In genomic region chr5:65102501-65102825, GRCh38 we compare ENCODE assay signal across 8 cellular contexts.
DNase-seq lines count a peak whose midpoint lies in the region; ATAC-seq and TF ChIP-seq lines count a peak whose summit lies in the region.

No MANE protein-coding gene starts in this region.

- H3K9me3 Mint-ChIP-seq in activated naive CD4-positive, alpha-beta T cell treated with anti-CD3 and anti-CD28 coated beads for 36 hours: no peaks in the 10 kb centered on the region

- H3K27ac ChIP-seq in OCI-LY7 (ENCODE audit: low read depth, low read length, poor library complexity, severe bottlenecking): no peak overlapping the region
- peak overlapping the region; percentile 78 to 86 (median 82) for H3K27ac ChIP-seq in sigmoid colon

- H3K4me3 Mint-ChIP-seq in activated naive CD4-positive, alpha-beta T cell treated with anti-CD3 and anti-CD28 coated beads for 36 hours: peak overlapping the region; percentile 73

- H3K4me2 ChIP-seq in OCI-LY7 (ENCODE audit: low read length): peak overlapping the region; percentile 88

- TF ChIP-seq CTCF in OCI-LY7 (conservative IDR thresholded peaks at IDR 0.05; ENCODE audit: low read length) (no peak), fibroblast of pulmonary artery (IDR thresholded peaks at IDR 0.05; ENCODE audit: low read length, missing control alignments) (no peak), sigmoid colon (IDR thresholded peaks at IDR 0.05) (no peak)

- WGBS in sigmoid colon, 2 donors: 54 to 58% methylated on average over 7 of the region's 7 CpGs

- no peak for ATAC-seq in GM18873 (IDR thresholded peaks at IDR 0.05; ENCODE audit: low FRiP score, unreplicated experiment)

- H3K36me3 ChIP-seq in OCI-LY7 (ENCODE audit: insufficient read depth, low read length) (no peaks in the 10 kb centered on the region), sigmoid colon (no peaks in the 10 kb centered on the region)

- H3K4me3 ChIP-seq in OCI-LY7 (ENCODE audit: low read depth, low read length, poor library complexity, severe bottlenecking): peak overlapping the region; percentile 70
- H3K4me3 ChIP-seq in fibroblast of pulmonary artery (replicated peaks; ENCODE audit: low read depth, low read length): peak overlapping the region; percentile 54
- peak overlapping the region; percentile 49 to 66 (median 59) for H3K4me3 ChIP-seq in sigmoid colon

- H3K27me3 ChIP-seq in sigmoid colon: no peaks in the 10 kb centered on the region

- no peaks in the 10 kb centered on the region for H3K36me3 Mint-ChIP-seq in activated naive CD4-positive, alpha-beta T cell treated with anti-CD3 and anti-CD28 coated beads for 36 hours (ENCODE audit: low read depth)

- no peaks in the 10 kb centered on the region for H3K79me2 ChIP-seq in OCI-LY7 (ENCODE audit: insufficient read depth, low read depth, low read length)

- H3K27ac Mint-ChIP-seq in activated naive CD4-positive, alpha-beta T cell treated with anti-CD3 and anti-CD28 coated beads for 36 hours: peak overlapping the region; percentile 33

- intact Hi-C loops in activated naive CD4-positive, alpha-beta T cell treated with anti-CD3 and anti-CD28 coated beads for 36 hours (cut with micrococcal nuclease): loop anchor here (5.0 to 10.0 kb wide), 3 partner anchors 70 to 620 kb away; partner anchors contain the start of genes NLN and SGTB
- intact Hi-C loops in OCI-LY7 (cut with micrococcal nuclease; ENCODE audit: unreplicated experiment) (loop anchor here (5.0 to 10.0 kb wide), 2 partner anchors 130 to 288 kb away; no protein-coding TSS in a partner anchor), sigmoid colon (cut with DNase I) (loop anchor here (2.0 to 10.0 kb wide), 4 partner anchors 66 to 380 kb away; no protein-coding TSS in a partner anchor)

- H3K27me3 Mint-ChIP-seq in activated naive CD4-positive, alpha-beta T cell treated with anti-CD3 and anti-CD28 coated beads for 36 hours (ENCODE audit: low read depth): peaks cover 2% of the 10 kb centered on the region

- DNase-seq in activated naive CD4-positive, alpha-beta T cell treated with anti-CD3 and anti-CD28 coated beads for 36 hours: no peak
- DNase-seq in activated naive CD4-positive, alpha-beta T cell treated with anti-CD3 and anti-CD28 coated beads, Interleukin-2, amount 50 U/mL, for 16 hours: no peak
- DNase-seq in OCI-LY7 (ENCODE audit: low spot score): no peak
- DNase-seq in fibroblast of pulmonary artery (ENCODE audit: low read depth): no peak
- no peak for DNase-seq in sigmoid colon
- DNase-seq in NCI-H226: no peak
- no peak for DNase-seq in DMS79 (lab: John Stamatoyannopoulos, UW)

- TF ChIP-seq POLR2A in sigmoid colon (IDR thresholded peaks at IDR 0.05): no peak

- no peaks in the 10 kb centered on the region for H3K9me2 ChIP-seq in OCI-LY7 (ENCODE audit: insufficient read depth, low read length)

- CTCF ChIA-PET in activated naive CD4-positive, alpha-beta T cell treated with anti-CD3 and anti-CD28 coated beads for 36 hours (lab: Charles Lee): interaction anchor here (0.8 to 3.0 kb wide), 4 partner anchors 26 to 381 kb away, joined by 4 to 24 read pairs (median 12); partner anchors contain the start of gene ADAMTS6
- CTCF ChIA-PET in OCI-LY7 (lab: Charles Lee; ENCODE audit: unreplicated experiment): interaction anchor here (0.6 kb wide), 1 partner anchor 41 kb away, joined by 3 read pairs; no protein-coding TSS in a partner anchor

- POLR2A ChIA-PET in OCI-LY7 (lab: Charles Lee): interaction anchor here (0.6 to 2.4 kb wide), 3 partner anchors 12 to 41 kb away, joined by 3 to 8 read pairs (median 4); no protein-coding TSS in a partner anchor

- H3K4me1 ChIP-seq in OCI-LY7 (ENCODE audit: insufficient read depth, low read length, poor library complexity, severe bottlenecking) (peaks cover 39% of the 10 kb centered on the region), sigmoid colon (peaks cover 0 to 6% (median 5%) of the 10 kb centered on the region in 4 donors)

- H4K20me1 ChIP-seq in OCI-LY7 (ENCODE audit: insufficient read depth, low read length): no peaks in the 10 kb centered on the region

- H3K9me3 ChIP-seq in OCI-LY7 (ENCODE audit: low read length): no peaks in the 10 kb centered on the region
- no peaks in the 10 kb centered on the region for H3K9me3 ChIP-seq in sigmoid colon

- H2AFZ ChIP-seq in OCI-LY7 (ENCODE audit: low read length): peak overlapping the region; percentile 98

- BruUV-seq in OCI-LY7 (replicated peaks; lab: Mats Ljungman, UMichigan): no TSS peak

- no peak for TF ChIP-seq EP300 in sigmoid colon (IDR thresholded peaks at IDR 0.05)

- H3K4me1 Mint-ChIP-seq in activated naive CD4-positive, alpha-beta T cell treated with anti-CD3 and anti-CD28 coated beads for 36 hours (ENCODE audit: low read depth): peaks cover 41% of the 10 kb centered on the region
